Comparison of ENCODE assay signal across 8 cellular contexts in the genomic region with DNA sequence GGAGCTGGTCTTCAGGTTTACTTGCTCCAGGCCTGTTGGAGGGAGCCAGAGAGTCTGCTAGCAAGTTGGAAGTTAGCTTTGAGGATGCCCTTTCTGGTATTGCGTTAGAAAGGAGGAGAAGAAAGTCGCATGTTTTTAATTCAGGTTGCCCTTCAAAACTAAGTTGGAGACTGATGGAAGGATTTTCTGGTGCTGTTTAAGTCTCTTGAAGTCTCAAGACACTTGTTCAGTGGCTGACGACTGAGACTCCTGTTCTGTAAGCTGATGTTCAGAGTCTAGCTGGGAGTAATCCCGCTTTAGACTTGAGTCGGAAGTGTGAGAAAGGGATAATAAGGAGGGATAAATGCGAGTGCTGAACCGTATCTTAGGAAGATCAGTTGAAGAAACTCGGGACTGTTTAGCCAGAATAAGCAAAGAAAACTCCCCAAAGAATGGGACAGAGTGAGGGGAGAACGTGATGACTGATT. TPM values are rescaled to one million over a fixed set of nuclear protein-coding genes. Genes with fewer than 3 reads are reported as not detected.
DNase-seq lines count a peak whose midpoint lies in the region; ATAC-seq lines count a peak whose summit lies in the region.

No MANE protein-coding gene starts in this region.

- H3K27ac ChIP-seq in cingulate gyrus (ENCODE audit: low read depth, low read length): peak overlapping the region; percentile 74

- ATAC-seq in HG02981 (IDR thresholded peaks at IDR 0.05; ENCODE audit: unreplicated experiment): no peak

- DNase-seq in GM04503 (ENCODE audit: low read depth) (peak; percentile 16), M059J (ENCODE audit: low read depth) (peak; percentile 51), midbrain (lab: John Stamatoyannopoulos, UW) (peak; percentile 24), cortex of kidney (lab: John Stamatoyannopoulos, UW) (no peak), H4 (ENCODE audit: low spot score) (no peak)
- no peak for DNase-seq in effector CD4-positive, alpha-beta T cell

RNA-seq across cellular contexts. Expression of a gene that starts 0.7 kb away (rescaled TPM):
- total RNA-seq in M059J (2014; rRNA removed; shearing (Covaris generic)): 28.6 and 43.5 TPM in 2 replicates
- total RNA-seq in H4 (2014; rRNA removed; shearing (Covaris generic)): 45.1 and 47.1 TPM in 2 replicates

RNA-seq across cellular contexts. Expression of a gene that starts 12.2 kb away (rescaled TPM):
- 0.81 and 3.5 TPM in 2 replicates for total RNA-seq in M059J (2014; rRNA removed; shearing (Covaris generic))
- total RNA-seq in H4 (2014; rRNA removed; shearing (Covaris generic)): 0.39 and 0.97 TPM in 2 replicates

Comparison
In these comparisons a context has a peak if more than half of its experiments do, and no peak if none do; other contexts are left out.
1. DNase-seq: peak in GM04503 (single experiment), M059J (single experiment) and midbrain (single experiment); none in cortex of kidney (single experiment), effector CD4-positive, alpha-beta T cell (single experiment) and H4 (single experiment).